Comparison of ENCODE assay signal across 1 cellular context in genomic region chr6:3001146-3001772, GRCh38.
TF ChIP-seq lines count a peak whose summit lies in the region.

No MANE protein-coding gene starts in this region.

TF ChIP-seq in WTC11, 78 proteins besides CTCF, POLR2A, EP300 and RAD21 (continued from another document):
- TF ChIP-seq ARID4B (CRISPR knock-in tag; IDR thresholded peaks at IDR 0.05; ENCODE audit: borderline replicate concordance) (no peak), ESRRA (CRISPR knock-in tag; IDR thresholded peaks at IDR 0.05; ENCODE audit: borderline replicate concordance) (no peak), ZNF317 (CRISPR knock-in tag; IDR thresholded peaks at IDR 0.05; ENCODE audit: borderline replicate concordance, low read depth) (no peak), IRF2 (CRISPR knock-in tag; IDR thresholded peaks at IDR 0.05; ENCODE audit: borderline replicate concordance, low read depth) (no peak), ERG (CRISPR knock-in tag; IDR thresholded peaks at IDR 0.05) (no peak), ZNF138 (CRISPR knock-in tag; conservative IDR thresholded peaks at IDR 0.05) (no peak), CREM (CRISPR knock-in tag; IDR thresholded peaks at IDR 0.05) (no peak), CDX4 (CRISPR knock-in tag; IDR thresholded peaks at IDR 0.05; ENCODE audit: borderline replicate concordance) (no peak), ZBTB21 (CRISPR knock-in tag; IDR thresholded peaks at IDR 0.05; ENCODE audit: borderline replicate concordance) (no peak), CREB1 (CRISPR knock-in tag; IDR thresholded peaks at IDR 0.05) (no peak), FOXP1 (CRISPR knock-in tag; IDR thresholded peaks at IDR 0.05; ENCODE audit: borderline replicate concordance) (no peak), E2F4 (CRISPR knock-in tag; IDR thresholded peaks at IDR 0.05; ENCODE audit: borderline replicate concordance, low read depth) (no peak), STAT6 (CRISPR knock-in tag; conservative IDR thresholded peaks at IDR 0.05; ENCODE audit: low read depth) (no peak), HMGA2 (CRISPR knock-in tag; IDR thresholded peaks at IDR 0.05) (no peak), ZMAT4 (CRISPR knock-in tag; IDR thresholded peaks at IDR 0.05) (no peak), ATF1 (CRISPR knock-in tag; IDR thresholded peaks at IDR 0.05) (no peak), IRF1 (CRISPR knock-in tag; IDR thresholded peaks at IDR 0.05) (no peak), NR3C1 (CRISPR knock-in tag; conservative IDR thresholded peaks at IDR 0.05; ENCODE audit: low read depth) (no peak)
